Comparison of ENCODE assay signal across 15 cellular contexts in the genomic region with DNA sequence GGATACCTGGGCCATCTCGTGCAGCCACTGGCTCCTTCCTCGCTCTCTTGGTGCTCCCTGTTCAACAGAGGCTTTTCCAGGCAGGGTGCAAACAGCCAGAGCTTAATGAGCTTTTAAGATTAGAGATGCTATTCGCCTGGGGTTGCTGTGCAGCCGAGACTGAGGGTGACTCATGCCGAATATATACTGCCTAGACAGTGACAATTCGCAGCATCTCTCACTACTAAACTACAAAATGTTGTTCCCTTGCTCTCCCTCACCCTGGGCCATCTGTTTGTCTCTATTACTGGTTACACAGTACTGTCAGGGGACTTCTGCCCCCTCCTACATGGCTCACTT. TPM values are rescaled to one million over a fixed set of nuclear protein-coding genes. Genes with fewer than 3 reads are reported as not detected.
DNase-seq lines count a peak whose midpoint lies in the region; ATAC-seq and TF ChIP-seq lines count a peak whose summit lies in the region.
"Had no signal": no experiment of that assay in that cellular context is flagged by ENCODE, and none has a peak within 500 bp of the region (broad histone marks: within the 10 kb centered on the region; RNA-seq: fewer than 3 reads in every experiment).

No MANE protein-coding gene starts in this region.

- no peak overlapping the region for H3K9ac ChIP-seq in endodermal cell (ENCODE audit: extremely low read depth, low read length, poor library complexity, severe bottlenecking)

- WGBS in endodermal cell (ENCODE audit: insufficient coverage in 1 of 2, insufficient read length in 1 of 2), 2 experiments, result 69 to 75% methylated on average over 5 to 6 of the region's 6 CpGs

- DNase-seq in ACHN (peak; percentile 36), EL (peak; percentile 31), SW480 (ENCODE audit: low spot score) (peak; percentile 41), glomerular visceral epithelial cell (ENCODE audit: extremely low spot score) (peak; percentile 14), endodermal cell (no peak), NCI-H1417 treated with DMSO at 0.1 percent for 48 hours (lab: John Stamatoyannopoulos, UW) (no peak), NK-92 (lab: John Stamatoyannopoulos, UW; ENCODE audit: unreplicated experiment) (no peak)
- DNase-seq: NCI-H2107 had no signal

- peaks cover 3% of the 10 kb centered on the region for H3K27me3 Mint-ChIP-seq in endodermal cell (ENCODE audit: insufficient read depth)
- H3K27me3 Mint-ChIP-seq: activated T-helper 17 cell treated with anti-CD3 and anti-CD28 coated beads, Interleukin-2, amount 50 U/mL, for 72 hours; IgD-negative memory B cell had no signal

- H3K4me3 Mint-ChIP-seq in endodermal cell, result no peak overlapping the region
- H3K4me3 Mint-ChIP-seq: activated T-helper 17 cell treated with anti-CD3 and anti-CD28 coated beads, Interleukin-2, amount 50 U/mL, for 72 hours; IgD-negative memory B cell; WTC11 had no signal

- in situ Hi-C loops in ACHN (cut with HindIII; ENCODE audit: low pct_ligation_motif_present, low pct_unique_long_range_greater_than_20kb, low sequenced_read_pairs), result no loop called here

- no peak for ATAC-seq in GM18517 (IDR thresholded peaks at IDR 0.05; ENCODE audit: unreplicated experiment)
- ATAC-seq: activated T-helper 17 cell treated with anti-CD3 and anti-CD28 coated beads, Interleukin-2, amount 50 U/mL, for 72 hours; left lobe of liver; WTC11 had no signal

- TF ChIP-seq CTCF in endodermal cell (conservative IDR thresholded peaks at IDR 0.05), result no peak

- no peak overlapping the region for H3K27ac Mint-ChIP-seq in endodermal cell
- H3K27ac Mint-ChIP-seq: activated T-helper 17 cell treated with anti-CD3 and anti-CD28 coated beads, Interleukin-2, amount 50 U/mL, for 72 hours; IgD-negative memory B cell; WTC11 had no signal

- H3K27ac ChIP-seq in endodermal cell (ENCODE audit: low read depth, low read length), result no peak overlapping the region
- H3K27ac ChIP-seq: coronary artery, neutrophil had no signal

- H3K9me3 ChIP-seq in endodermal cell (ENCODE audit: control insufficient read depth, low read length), result peaks cover 25% of the 10 kb centered on the region
- H3K9me3 ChIP-seq: neutrophil had no signal

- H3K36me3 Mint-ChIP-seq in endodermal cell (ENCODE audit: low read depth), result no peaks in the 10 kb centered on the region
- H3K36me3 Mint-ChIP-seq: IgD-negative memory B cell had no signal

- H3K4me3 ChIP-seq in endodermal cell (ENCODE audit: low read length), result no peak overlapping the region
- H3K4me3 ChIP-seq: coronary artery had no signal

- peaks cover 19% of the 10 kb centered on the region for H3K4me1 Mint-ChIP-seq in endodermal cell
- H3K4me1 Mint-ChIP-seq: IgD-negative memory B cell, WTC11 had no signal

- H3K9me3 Mint-ChIP-seq in endodermal cell, result peaks cover 8% of the 10 kb centered on the region
- H3K9me3 Mint-ChIP-seq: activated T-helper 17 cell treated with anti-CD3 and anti-CD28 coated beads, Interleukin-2, amount 50 U/mL, for 72 hours; IgD-negative memory B cell had no signal

- peaks cover 10% of the 10 kb centered on the region for H3K4me1 ChIP-seq in endodermal cell (ENCODE audit: control insufficient read depth, insufficient read depth, low read length)

- H3K36me3 ChIP-seq in endodermal cell (ENCODE audit: control insufficient read depth, insufficient read depth, low read length), result no peaks in the 10 kb centered on the region
- H3K36me3 ChIP-seq: neutrophil had no signal

- no peaks in the 10 kb centered on the region for H3K27me3 ChIP-seq in endodermal cell (ENCODE audit: control insufficient read depth, insufficient read depth, low read length, poor library complexity, severe bottlenecking)
- H3K27me3 ChIP-seq: neutrophil had no signal

RNA-seq across cellular contexts. Expression of a gene that starts 26.0 kb away (rescaled TPM):
- total RNA-seq in endodermal cell, result 10 to 100 TPM; 25.1 to 26.5 TPM
- 7.3 TPM for polyA plus RNA-seq in endodermal cell (2013, experiment 1 of 2)
- 8.3 TPM for polyA plus RNA-seq in endodermal cell (2013, experiment 2 of 2)

Comparison
In these comparisons a context has a peak if more than half of its experiments do, and no peak if none do; other contexts are left out.
1. DNase-seq: peak in ACHN (single experiment), EL (single experiment), SW480 (single experiment) and glomerular visceral epithelial cell (single experiment); none in endodermal cell (single experiment), NCI-H1417 treated with DMSO at 0.1 percent for 48 hours (single experiment) and NK-92 (single experiment).